Comparison of ENCODE assay signal across 15 cellular contexts in the genomic region with DNA sequence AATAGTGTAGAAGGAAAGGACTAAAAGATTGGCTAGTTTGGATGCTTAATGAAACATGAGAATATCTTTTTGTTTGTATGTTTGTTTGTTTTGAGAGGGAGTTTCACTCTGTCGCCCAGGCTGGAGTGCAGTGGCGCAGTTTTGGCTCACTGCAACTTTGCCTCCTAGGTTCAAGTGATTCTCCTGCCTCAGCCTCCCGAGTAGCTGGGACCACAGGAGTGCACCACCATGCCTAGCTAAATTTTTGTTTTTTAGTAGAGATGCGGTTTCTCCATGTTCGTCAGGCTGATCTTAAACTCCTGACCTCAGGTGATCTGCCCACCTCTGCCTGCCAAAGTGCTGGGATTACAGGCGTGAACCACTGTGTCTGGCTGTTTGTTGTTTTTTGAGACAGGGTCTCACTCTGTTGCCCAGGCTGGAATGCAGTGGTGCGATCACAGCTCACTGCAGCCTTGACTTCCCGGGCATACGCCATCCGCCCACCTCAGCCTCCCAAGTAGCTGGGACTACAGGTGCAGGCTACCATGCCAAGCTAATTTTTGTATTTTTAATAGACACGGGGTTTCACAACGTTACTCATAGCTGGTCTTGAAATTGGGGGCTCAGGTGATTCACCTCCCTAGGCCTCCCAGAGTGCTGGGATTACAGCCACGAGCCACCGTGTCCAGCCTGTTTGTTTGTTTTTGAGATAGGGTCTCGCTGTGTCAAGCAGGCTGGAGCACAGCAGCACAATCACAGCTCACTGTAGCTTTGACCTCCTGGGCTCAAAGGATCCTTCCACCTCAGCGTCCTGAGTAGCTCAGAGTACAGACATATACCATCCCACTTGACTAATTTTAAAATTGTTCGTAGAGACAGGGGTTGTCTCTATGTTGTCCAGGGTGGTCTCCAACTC.
DNase-seq lines count a peak whose midpoint lies in the region; ATAC-seq lines count a peak whose summit lies in the region.
"Had no signal": no experiment of that assay in that cellular context is flagged by ENCODE, and none has a peak within 500 bp of the region (broad histone marks: within the 10 kb centered on the region; RNA-seq: fewer than 3 reads in every experiment).

No MANE protein-coding gene starts in this region.

- in situ Hi-C loops in ACHN (cut with HindIII; ENCODE audit: low pct_ligation_motif_present, low pct_unique_long_range_greater_than_20kb, low sequenced_read_pairs), result no loop called here

- peaks cover 10% of the 10 kb centered on the region for H3K27me3 Mint-ChIP-seq in stimulated activated naive CD8-positive, alpha-beta T cell treated with anti-CD3 and anti-CD28 coated beads, Interleukin-15, amount 100 ng/mL, for 72 hours
- no peaks in the 10 kb centered on the region for H3K27me3 Mint-ChIP-seq in activated CD8-positive, alpha-beta T cell treated with anti-CD3 and anti-CD28 coated beads, Interleukin-2, amount 10 ng/mL, durations not matched to agents 7 days and 5 days (ENCODE audit: low read depth)
- H3K27me3 Mint-ChIP-seq in naive thymus-derived CD4-positive, alpha-beta T cell, result peaks cover 0 to 8% (median 5%) of the 10 kb centered on the region in 5 donors

- H3K36me3 ChIP-seq in naive thymus-derived CD4-positive, alpha-beta T cell (ENCODE audit: control insufficient read depth in 2 of 3, insufficient read depth in 3 of 3, low read length in 3 of 3), result no peaks in the 10 kb centered on the region
- H3K36me3 ChIP-seq: BLaER1 treated with 17β-estradiol and CSF1 and Interleukin-3, amounts not matched to agents 10 nM and 100 nM had no signal

- POLR2A ChIA-PET in activated CD8-positive, alpha-beta T cell treated with anti-CD3 and anti-CD28 coated beads, Interleukin-2, amount 10 ng/mL, durations not matched to agents 7 days and 5 days (lab: Charles Lee), result no interaction called here
- POLR2A ChIA-PET in naive thymus-derived CD4-positive, alpha-beta T cell (lab: Charles Lee), result no interaction called here

- no peak overlapping the region for H3K4me3 ChIP-seq in naive thymus-derived CD4-positive, alpha-beta T cell (ENCODE audit: low read length)
- H3K4me3 ChIP-seq: BLaER1 treated with 17β-estradiol and CSF1 and Interleukin-3, amounts not matched to agents 10 nM and 100 nM had no signal

- no peaks in the 10 kb centered on the region for H3K27me3 ChIP-seq in naive thymus-derived CD4-positive, alpha-beta T cell (ENCODE audit: control insufficient read depth in 2 of 2, insufficient read depth in 2 of 2, low read length in 2 of 2)
- H3K27me3 ChIP-seq: BLaER1 treated with 17β-estradiol and CSF1 and Interleukin-3, amounts not matched to agents 10 nM and 100 nM had no signal

- peak; percentile 59 for ATAC-seq in stimulated activated naive CD8-positive, alpha-beta T cell treated with anti-CD3 and anti-CD28 coated beads, Interleukin-15, amount 100 ng/mL, for 72 hours
- ATAC-seq in stimulated activated naive CD8-positive, alpha-beta T cell treated with anti-CD3 and anti-CD28 coated beads, Interleukin-15, Interleukin-2, amounts not matched to agents 100 U/mL and 50 U/mL, for 24 hours, result no peak
- peak; percentile 23 for ATAC-seq in activated CD8-positive, alpha-beta T cell treated with anti-CD3 and anti-CD28 coated beads, Interleukin-2, amount 10 ng/mL, durations not matched to agents 7 days and 5 days
- ATAC-seq in naive thymus-derived CD4-positive, alpha-beta T cell, result peak; percentile 37
- no peak for ATAC-seq in HG03139 (IDR thresholded peaks at IDR 0.05; ENCODE audit: unreplicated experiment)

- H3K27ac ChIP-seq in naive thymus-derived CD4-positive, alpha-beta T cell (ENCODE audit: low read depth, low read length), result no peak overlapping the region
- H3K27ac ChIP-seq: BLaER1 treated with 17β-estradiol and CSF1 and Interleukin-3, amounts not matched to agents 10 nM and 100 nM had no signal

- H3K9me3 ChIP-seq in naive thymus-derived CD4-positive, alpha-beta T cell (ENCODE audit: control insufficient read depth in 2 of 3, low read length in 3 of 3), result no peaks in the 10 kb centered on the region

- H3K4me1 ChIP-seq in naive thymus-derived CD4-positive, alpha-beta T cell (ENCODE audit: control insufficient read depth in 2 of 2, insufficient read depth in 2 of 2, low read length in 2 of 2), result no peaks in the 10 kb centered on the region
- H3K4me1 ChIP-seq: BLaER1 treated with 17β-estradiol and CSF1 and Interleukin-3, amounts not matched to agents 10 nM and 100 nM had no signal

- DNase-seq in stimulated activated naive CD8-positive, alpha-beta T cell treated with anti-CD3 and anti-CD28 coated beads, Interleukin-15, amount 100 ng/mL, for 72 hours, result no peak
- no peak for DNase-seq in stimulated activated naive CD8-positive, alpha-beta T cell treated with anti-CD3 and anti-CD28 coated beads, Interleukin-15, Interleukin-2, amounts not matched to agents 100 U/mL and 50 U/mL, for 24 hours
- DNase-seq in activated CD8-positive, alpha-beta T cell treated with anti-CD3 and anti-CD28 coated beads, Interleukin-2, amount 10 ng/mL, durations not matched to agents 7 days and 5 days, result no peak
- DNase-seq in naive thymus-derived CD4-positive, alpha-beta T cell, result peak in 4 of 9 donors; percentile 14 to 23 (median 18)
- DNase-seq in stimulated activated CD4-positive, alpha-beta T cell treated with anti-CD3 and anti-CD28 coated beads, Interleukin-4, amount 100 ng/mL, for 24 hours, result no peak
- DNase-seq in ACHN, result no peak
- DNase-seq: DMS 273 treated with DMSO at 0.1 percent for 48 hours, IMR-90, Kasumi-1, NCI-H1105 treated with DMSO at 0.1 percent for 48 hours, NCI-H187 treated with DMSO at 0.1 percent for 48 hours, NCI-H510A treated with DMSO at 0.1 percent for 48 hours, SHP77 treated with DMSO at 0.1 percent for 48 hours had no signal

- no peaks in the 10 kb centered on the region for H3K36me3 Mint-ChIP-seq in activated CD8-positive, alpha-beta T cell treated with anti-CD3 and anti-CD28 coated beads, Interleukin-2, amount 10 ng/mL, durations not matched to agents 7 days and 5 days (ENCODE audit: low read depth)
- H3K36me3 Mint-ChIP-seq in naive thymus-derived CD4-positive, alpha-beta T cell, result no peaks in the 10 kb centered on the region

- H3K4me1 Mint-ChIP-seq in stimulated activated naive CD8-positive, alpha-beta T cell treated with anti-CD3 and anti-CD28 coated beads, Interleukin-15, amount 100 ng/mL, for 72 hours, result no peaks in the 10 kb centered on the region
- H3K4me1 Mint-ChIP-seq in activated CD8-positive, alpha-beta T cell treated with anti-CD3 and anti-CD28 coated beads, Interleukin-2, amount 10 ng/mL, durations not matched to agents 7 days and 5 days (ENCODE audit: low read depth), result no peaks in the 10 kb centered on the region
- no peaks in the 10 kb centered on the region for H3K4me1 Mint-ChIP-seq in naive thymus-derived CD4-positive, alpha-beta T cell

- CTCF ChIA-PET in activated CD8-positive, alpha-beta T cell treated with anti-CD3 and anti-CD28 coated beads, Interleukin-2, amount 10 ng/mL, durations not matched to agents 7 days and 5 days (lab: Charles Lee), result interaction anchor here (1.1 kb wide), 2 partner anchors 17 to 210 kb away, joined by 3 to 4 read pairs; no protein-coding TSS in a partner anchor
- CTCF ChIA-PET in naive thymus-derived CD4-positive, alpha-beta T cell (lab: Charles Lee), result no interaction called here

- H3K4me3 Mint-ChIP-seq in stimulated activated naive CD8-positive, alpha-beta T cell treated with anti-CD3 and anti-CD28 coated beads, Interleukin-15, amount 100 ng/mL, for 72 hours, result no peak overlapping the region
- H3K4me3 Mint-ChIP-seq in activated CD8-positive, alpha-beta T cell treated with anti-CD3 and anti-CD28 coated beads, Interleukin-2, amount 10 ng/mL, durations not matched to agents 7 days and 5 days, result no peak overlapping the region
- H3K4me3 Mint-ChIP-seq in naive thymus-derived CD4-positive, alpha-beta T cell, result no peak overlapping the region

- H3K27ac Mint-ChIP-seq in stimulated activated naive CD8-positive, alpha-beta T cell treated with anti-CD3 and anti-CD28 coated beads, Interleukin-15, amount 100 ng/mL, for 72 hours, result no peak overlapping the region
- H3K27ac Mint-ChIP-seq in activated CD8-positive, alpha-beta T cell treated with anti-CD3 and anti-CD28 coated beads, Interleukin-2, amount 10 ng/mL, durations not matched to agents 7 days and 5 days, result no peak overlapping the region
- H3K27ac Mint-ChIP-seq in naive thymus-derived CD4-positive, alpha-beta T cell, result no peak overlapping the region

- intact Hi-C loops in naive thymus-derived CD4-positive, alpha-beta T cell (cut with micrococcal nuclease), result no loop called here

- H3K9me3 Mint-ChIP-seq in stimulated activated naive CD8-positive, alpha-beta T cell treated with anti-CD3 and anti-CD28 coated beads, Interleukin-15, amount 100 ng/mL, for 72 hours, result peaks cover 4 to 7% of the 10 kb centered on the region in 2 donors
- no peaks in the 10 kb centered on the region for H3K9me3 Mint-ChIP-seq in activated CD8-positive, alpha-beta T cell treated with anti-CD3 and anti-CD28 coated beads, Interleukin-2, amount 10 ng/mL, durations not matched to agents 7 days and 5 days (ENCODE audit: insufficient read depth)
- H3K9me3 Mint-ChIP-seq in naive thymus-derived CD4-positive, alpha-beta T cell, result peaks cover 0 to 12% (median 0%) of the 10 kb centered on the region in 11 donors

Comparison
In these comparisons a context has a peak if more than half of its experiments do, and no peak if none do; other contexts are left out.
1. ATAC-seq: peak in stimulated activated naive CD8-positive, alpha-beta T cell treated with anti-CD3 and anti-CD28 coated beads, Interleukin-15, amount 100 ng/mL, for 72 hours (single experiment), activated CD8-positive, alpha-beta T cell treated with anti-CD3 and anti-CD28 coated beads, Interleukin-2, amount 10 ng/mL, durations not matched to agents 7 days and 5 days (single experiment) and naive thymus-derived CD4-positive, alpha-beta T cell (single experiment); none in stimulated activated naive CD8-positive, alpha-beta T cell treated with anti-CD3 and anti-CD28 coated beads, Interleukin-15, Interleukin-2, amounts not matched to agents 100 U/mL and 50 U/mL, for 24 hours (single experiment) and HG03139 (single experiment).